1 cellular context compared by ENCODE assay signal in genomic region chr2:223692227-223692947, GRCh38.
TF ChIP-seq lines count a peak whose summit lies in the region.

No MANE protein-coding gene starts in this region.

TF ChIP-seq in HepG2, 621 proteins besides CTCF, POLR2A, EP300 and RAD21 (continued from another document):
- TF ChIP-seq, protein P1, sequence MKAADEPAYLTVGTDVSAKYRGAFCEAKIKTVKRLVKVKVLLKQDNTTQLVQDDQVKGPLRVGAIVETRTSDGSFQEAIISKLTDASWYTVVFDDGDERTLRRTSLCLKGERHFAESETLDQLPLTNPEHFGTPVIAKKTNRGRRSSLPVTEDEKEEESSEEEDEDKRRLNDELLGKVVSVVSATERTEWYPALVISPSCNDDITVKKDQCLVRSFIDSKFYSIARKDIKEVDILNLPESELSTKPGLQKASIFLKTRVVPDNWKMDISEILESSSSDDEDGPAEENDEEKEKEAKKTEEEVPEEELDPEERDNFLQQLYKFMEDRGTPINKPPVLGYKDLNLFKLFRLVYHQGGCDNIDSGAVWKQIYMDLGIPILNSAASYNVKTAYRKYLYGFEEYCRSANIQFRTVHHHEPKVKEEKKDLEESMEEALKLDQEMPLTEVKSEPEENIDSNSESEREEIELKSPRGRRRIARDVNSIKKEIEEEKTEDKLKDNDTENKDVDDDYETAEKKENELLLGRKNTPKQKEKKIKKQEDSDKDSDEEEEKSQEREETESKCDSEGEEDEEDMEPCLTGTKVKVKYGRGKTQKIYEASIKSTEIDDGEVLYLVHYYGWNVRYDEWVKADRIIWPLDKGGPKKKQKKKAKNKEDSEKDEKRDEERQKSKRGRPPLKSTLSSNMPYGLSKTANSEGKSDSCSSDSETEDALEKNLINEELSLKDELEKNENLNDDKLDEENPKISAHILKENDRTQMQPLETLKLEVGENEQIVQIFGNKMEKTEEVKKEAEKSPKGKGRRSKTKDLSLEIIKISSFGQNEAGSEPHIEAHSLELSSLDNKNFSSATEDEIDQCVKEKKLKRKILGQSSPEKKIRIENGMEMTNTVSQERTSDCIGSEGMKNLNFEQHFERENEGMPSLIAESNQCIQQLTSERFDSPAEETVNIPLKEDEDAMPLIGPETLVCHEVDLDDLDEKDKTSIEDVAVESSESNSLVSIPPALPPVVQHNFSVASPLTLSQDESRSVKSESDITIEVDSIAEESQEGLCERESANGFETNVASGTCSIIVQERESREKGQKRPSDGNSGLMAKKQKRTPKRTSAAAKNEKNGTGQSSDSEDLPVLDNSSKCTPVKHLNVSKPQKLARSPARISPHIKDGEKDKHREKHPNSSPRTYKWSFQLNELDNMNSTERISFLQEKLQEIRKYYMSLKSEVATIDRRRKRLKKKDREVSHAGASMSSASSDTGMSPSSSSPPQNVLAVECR (CRISPR knock-in tag; IDR thresholded peaks at IDR 0.05; ENCODE audit: borderline replicate concordance) = no peak
- peak; percentile 86 for TF ChIP-seq SMC3 (IDR thresholded peaks at IDR 0.05; ENCODE audit: low read length)
- no peak for TF ChIP-seq TMF1 (CRISPR knock-in tag; IDR thresholded peaks at IDR 0.05; ENCODE audit: low read depth)
- TF ChIP-seq STAG1 (CRISPR knock-in tag; IDR thresholded peaks at IDR 0.05) = peak; percentile 81
- no peak for TF ChIP-seq ZFP82 (CRISPR knock-in tag; IDR thresholded peaks at IDR 0.05; ENCODE audit: borderline replicate concordance)
- peak; percentile 31 for TF ChIP-seq XRCC5 (optimal IDR thresholded peaks at IDR 0.05; ENCODE audit: low read length)
- TF ChIP-seq FOSL2 (CRISPR knock-in tag; IDR thresholded peaks at IDR 0.05) = 0 out of 2 replicates have a peak, but pooled peaks have one; percentile 25
- no peak for TF ChIP-seq AKAP8 (CRISPR knock-in tag; IDR thresholded peaks at IDR 0.05)
- peak; percentile 43 for TF ChIP-seq TEAD3 (CRISPR knock-in tag; optimal IDR thresholded peaks at IDR 0.05; ENCODE audit: borderline replicate concordance)
